ENCODE assay signal across 10 cellular contexts in the genomic region with DNA sequence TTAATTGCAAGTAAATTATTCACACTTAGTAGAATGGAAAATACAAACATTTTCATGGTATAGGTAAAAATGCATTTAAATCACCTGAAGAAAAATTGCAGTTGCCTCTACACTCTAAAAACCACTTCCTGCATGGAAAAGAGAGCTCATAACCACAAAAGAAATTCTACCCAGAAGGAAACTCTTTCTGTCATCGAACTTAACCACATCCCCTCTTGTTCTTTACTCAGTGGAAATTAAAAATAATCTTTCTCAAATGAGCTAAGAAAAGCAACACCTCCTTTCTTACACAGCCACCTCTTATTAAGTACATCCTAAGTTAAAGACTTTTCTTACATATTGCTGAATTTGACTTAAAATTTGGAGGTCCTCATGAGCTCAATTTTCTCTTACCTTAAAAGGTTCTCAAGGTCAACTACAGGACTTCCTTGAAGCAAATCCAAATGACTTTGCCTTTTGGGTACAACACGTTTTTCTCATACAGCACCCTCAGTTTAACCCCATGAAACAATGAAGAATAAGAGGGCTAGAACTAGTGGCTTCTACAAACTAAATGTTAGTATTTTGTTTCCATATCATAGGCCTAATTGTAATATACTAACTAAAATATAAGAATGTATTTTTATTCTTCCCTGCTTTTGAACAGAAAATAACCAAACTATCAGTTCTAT.
DNase-seq lines count a peak whose midpoint lies in the region; ATAC-seq and TF ChIP-seq lines count a peak whose summit lies in the region.
"Had no signal": no experiment of that assay in that cellular context is flagged by ENCODE, and none has a peak within 500 bp of the region (broad histone marks: within the 10 kb centered on the region; RNA-seq: fewer than 3 reads in every experiment).

No MANE protein-coding gene starts in this region.

- no peak for TF ChIP-seq POLR2A in GM18505 (IDR thresholded peaks at IDR 0.05; ENCODE audit: borderline replicate concordance, extremely low read depth, insufficient read depth, insufficient read length)

- peak; percentile 78 for DNase-seq in central memory CD4-positive, alpha-beta T cell
- DNase-seq in NCI-H748 (lab: John Stamatoyannopoulos, UW; ENCODE audit: unreplicated experiment) (no peak), NCI-H1105 treated with DMSO at 0.1 percent for 48 hours (lab: John Stamatoyannopoulos, UW) (no peak)
- no peak for DNase-seq in stimulated activated CD8-positive, alpha-beta memory T cell treated with anti-CD3 and anti-CD28 coated beads, Interleukin-4, amount 100 ng/mL, for 48 hours
- DNase-seq in activated CD4-positive, alpha-beta T cell treated with anti-CD3 and anti-CD28 coated beads for 1 hour = no peak
- DNase-seq: stimulated activated CD4-positive, alpha-beta T cell treated with anti-CD3 and anti-CD28 coated beads, Interleukin-2, amount 100 ng/mL, for 48 hours had no signal

- ATAC-seq in GM18505 (IDR thresholded peaks at IDR 0.05; ENCODE audit: unreplicated experiment) (peak; percentile 82), GM21529 (IDR thresholded peaks at IDR 0.05; ENCODE audit: unreplicated experiment) (peak; percentile 90), HG03571 (IDR thresholded peaks at IDR 0.05; ENCODE audit: unreplicated experiment) (peak; percentile 84)
- ATAC-seq: HCT116 had no signal
